In the genomic region with DNA sequence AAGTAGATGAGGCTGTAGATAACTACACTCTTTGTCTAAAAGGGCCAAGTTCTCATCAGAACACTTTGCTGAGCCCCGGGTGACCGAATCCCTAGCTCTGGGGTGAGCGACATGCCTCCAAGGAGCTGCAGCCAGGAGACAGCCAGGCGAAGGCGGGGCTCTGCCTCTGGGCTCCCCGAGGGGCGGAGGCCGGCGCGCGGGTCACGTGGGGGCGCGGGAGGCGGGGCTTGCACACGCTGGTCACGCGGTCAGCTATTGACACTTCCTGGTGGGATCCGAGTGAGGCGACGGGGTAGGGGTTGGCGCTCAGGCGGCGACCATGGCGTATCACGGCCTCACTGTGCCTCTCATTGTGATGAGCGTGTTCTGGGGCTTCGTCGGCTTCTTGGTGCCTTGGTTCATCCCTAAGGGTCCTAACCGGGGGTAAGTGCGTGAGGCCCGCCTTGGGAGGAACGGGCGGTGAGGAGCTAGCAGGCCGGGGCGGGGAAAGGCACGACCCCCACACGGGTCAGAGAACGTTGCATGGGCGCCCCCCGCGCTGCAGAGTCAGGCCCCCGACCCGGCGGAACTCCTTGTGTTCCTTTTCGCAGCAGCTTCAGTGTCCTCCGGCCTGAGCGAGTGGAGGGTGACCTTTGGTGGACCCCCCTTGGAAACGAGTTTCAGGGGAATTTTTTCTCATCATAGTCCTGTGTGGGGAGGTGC, we compare ENCODE assay signal across 1 cellular context.
TF ChIP-seq lines count a peak whose summit lies in the region.

A gene (plus strand): TSS at position 230 of the 702 bp plus-strand sequence. CDS start 90 bp downstream, at position 320.

TF ChIP-seq in GM12878, 131 proteins besides CTCF, POLR2A, EP300 and RAD21 (continued from another document):
- TF ChIP-seq, protein P1, sequence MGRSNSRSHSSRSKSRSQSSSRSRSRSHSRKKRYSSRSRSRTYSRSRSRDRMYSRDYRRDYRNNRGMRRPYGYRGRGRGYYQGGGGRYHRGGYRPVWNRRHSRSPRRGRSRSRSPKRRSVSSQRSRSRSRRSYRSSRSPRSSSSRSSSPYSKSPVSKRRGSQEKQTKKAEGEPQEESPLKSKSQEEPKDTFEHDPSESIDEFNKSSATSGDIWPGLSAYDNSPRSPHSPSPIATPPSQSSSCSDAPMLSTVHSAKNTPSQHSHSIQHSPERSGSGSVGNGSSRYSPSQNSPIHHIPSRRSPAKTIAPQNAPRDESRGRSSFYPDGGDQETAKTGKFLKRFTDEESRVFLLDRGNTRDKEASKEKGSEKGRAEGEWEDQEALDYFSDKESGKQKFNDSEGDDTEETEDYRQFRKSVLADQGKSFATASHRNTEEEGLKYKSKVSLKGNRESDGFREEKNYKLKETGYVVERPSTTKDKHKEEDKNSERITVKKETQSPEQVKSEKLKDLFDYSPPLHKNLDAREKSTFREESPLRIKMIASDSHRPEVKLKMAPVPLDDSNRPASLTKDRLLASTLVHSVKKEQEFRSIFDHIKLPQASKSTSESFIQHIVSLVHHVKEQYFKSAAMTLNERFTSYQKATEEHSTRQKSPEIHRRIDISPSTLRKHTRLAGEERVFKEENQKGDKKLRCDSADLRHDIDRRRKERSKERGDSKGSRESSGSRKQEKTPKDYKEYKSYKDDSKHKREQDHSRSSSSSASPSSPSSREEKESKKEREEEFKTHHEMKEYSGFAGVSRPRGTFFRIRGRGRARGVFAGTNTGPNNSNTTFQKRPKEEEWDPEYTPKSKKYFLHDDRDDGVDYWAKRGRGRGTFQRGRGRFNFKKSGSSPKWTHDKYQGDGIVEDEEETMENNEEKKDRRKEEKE (IDR thresholded peaks at IDR 0.05), result no peak
- TF ChIP-seq GATAD2B (conservative IDR thresholded peaks at IDR 0.05; ENCODE audit: low read depth) (peak; percentile 77), YY1 (IDR thresholded peaks at IDR 0.05; ENCODE audit: low read depth, low read length) (peak; percentile 70; the same call in 1 of the 2 replicates), MXI1 (IDR thresholded peaks at IDR 0.05; ENCODE audit: low read depth, low read length) (peak; percentile 22; the same call in 1 of the 2 replicates), MYC (IDR thresholded peaks at IDR 0.05; ENCODE audit: insufficient read depth, insufficient read length, insufficient replicate concordance, low read length, severe bottlenecking) (peak; percentile 84), IKZF1 (conservative IDR thresholded peaks at IDR 0.05) (peak; percentile 63; the same call in 1 of the 2 replicates), ASH2L (IDR thresholded peaks at IDR 0.05; ENCODE audit: borderline replicate concordance, low read depth) (no peak), IKZF2 (IDR thresholded peaks at IDR 0.05) (peak in 1 of 2 experiments; percentile 11; a peak in 1 of 4 replicates), TARDBP (IDR thresholded peaks at IDR 0.05; ENCODE audit: borderline replicate concordance) (no peak), RB1 (IDR thresholded peaks at IDR 0.05; ENCODE audit: borderline replicate concordance) (0 out of 2 replicates have a peak, but pooled peaks have one; percentile 65), CREB1 (IDR thresholded peaks at IDR 0.05; ENCODE audit: low read depth) (0 out of 2 replicates have a peak, but pooled peaks have one; percentile 62), RELA (IDR thresholded peaks at IDR 0.05; ENCODE audit: borderline replicate concordance, partially characterized antibody) (peak; percentile 59), SPI1 (IDR thresholded peaks at IDR 0.05; ENCODE audit: borderline replicate concordance, insufficient read depth, low read depth, low read length) (0 out of 2 replicates have a peak, but pooled peaks have one; percentile 22), BACH1 (IDR thresholded peaks at IDR 0.05; ENCODE audit: borderline replicate concordance) (peak; percentile 54; the same call in 1 of the 2 replicates), ZZZ3 (IDR thresholded peaks at IDR 0.05; ENCODE audit: control insufficient read depth, insufficient read length, low read depth) (no peak)
- TF ChIP-seq, protein P2, sequence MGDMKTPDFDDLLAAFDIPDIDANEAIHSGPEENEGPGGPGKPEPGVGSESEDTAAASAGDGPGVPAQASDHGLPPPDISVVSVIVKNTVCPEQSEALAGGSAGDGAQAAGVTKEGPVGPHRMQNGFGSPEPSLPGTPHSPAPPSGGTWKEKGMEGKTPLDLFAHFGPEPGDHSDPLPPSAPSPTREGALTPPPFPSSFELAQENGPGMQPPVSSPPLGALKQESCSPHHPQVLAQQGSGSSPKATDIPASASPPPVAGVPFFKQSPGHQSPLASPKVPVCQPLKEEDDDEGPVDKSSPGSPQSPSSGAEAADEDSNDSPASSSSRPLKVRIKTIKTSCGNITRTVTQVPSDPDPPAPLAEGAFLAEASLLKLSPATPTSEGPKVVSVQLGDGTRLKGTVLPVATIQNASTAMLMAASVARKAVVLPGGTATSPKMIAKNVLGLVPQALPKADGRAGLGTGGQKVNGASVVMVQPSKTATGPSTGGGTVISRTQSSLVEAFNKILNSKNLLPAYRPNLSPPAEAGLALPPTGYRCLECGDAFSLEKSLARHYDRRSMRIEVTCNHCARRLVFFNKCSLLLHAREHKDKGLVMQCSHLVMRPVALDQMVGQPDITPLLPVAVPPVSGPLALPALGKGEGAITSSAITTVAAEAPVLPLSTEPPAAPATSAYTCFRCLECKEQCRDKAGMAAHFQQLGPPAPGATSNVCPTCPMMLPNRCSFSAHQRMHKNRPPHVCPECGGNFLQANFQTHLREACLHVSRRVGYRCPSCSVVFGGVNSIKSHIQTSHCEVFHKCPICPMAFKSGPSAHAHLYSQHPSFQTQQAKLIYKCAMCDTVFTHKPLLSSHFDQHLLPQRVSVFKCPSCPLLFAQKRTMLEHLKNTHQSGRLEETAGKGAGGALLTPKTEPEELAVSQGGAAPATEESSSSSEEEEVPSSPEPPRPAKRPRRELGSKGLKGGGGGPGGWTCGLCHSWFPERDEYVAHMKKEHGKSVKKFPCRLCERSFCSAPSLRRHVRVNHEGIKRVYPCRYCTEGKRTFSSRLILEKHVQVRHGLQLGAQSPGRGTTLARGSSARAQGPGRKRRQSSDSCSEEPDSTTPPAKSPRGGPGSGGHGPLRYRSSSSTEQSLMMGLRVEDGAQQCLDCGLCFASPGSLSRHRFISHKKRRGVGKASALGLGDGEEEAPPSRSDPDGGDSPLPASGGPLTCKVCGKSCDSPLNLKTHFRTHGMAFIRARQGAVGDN (IDR thresholded peaks at IDR 0.05), result 0 out of 2 replicates have a peak, but pooled peaks have one; percentile 61
- TF ChIP-seq, protein P3, sequence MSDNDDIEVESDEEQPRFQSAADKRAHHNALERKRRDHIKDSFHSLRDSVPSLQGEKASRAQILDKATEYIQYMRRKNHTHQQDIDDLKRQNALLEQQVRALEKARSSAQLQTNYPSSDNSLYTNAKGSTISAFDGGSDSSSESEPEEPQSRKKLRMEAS (IDR thresholded peaks at IDR 0.05; ENCODE audit: low read depth, low read length), result peak; percentile 99
- TF ChIP-seq, protein P4, sequence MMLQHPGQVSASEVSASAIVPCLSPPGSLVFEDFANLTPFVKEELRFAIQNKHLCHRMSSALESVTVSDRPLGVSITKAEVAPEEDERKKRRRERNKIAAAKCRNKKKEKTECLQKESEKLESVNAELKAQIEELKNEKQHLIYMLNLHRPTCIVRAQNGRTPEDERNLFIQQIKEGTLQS (IDR thresholded peaks at IDR 0.05; ENCODE audit: borderline replicate concordance, extremely low read depth, low read depth, low read length), result peak; percentile 95
- TF ChIP-seq, protein P5, sequence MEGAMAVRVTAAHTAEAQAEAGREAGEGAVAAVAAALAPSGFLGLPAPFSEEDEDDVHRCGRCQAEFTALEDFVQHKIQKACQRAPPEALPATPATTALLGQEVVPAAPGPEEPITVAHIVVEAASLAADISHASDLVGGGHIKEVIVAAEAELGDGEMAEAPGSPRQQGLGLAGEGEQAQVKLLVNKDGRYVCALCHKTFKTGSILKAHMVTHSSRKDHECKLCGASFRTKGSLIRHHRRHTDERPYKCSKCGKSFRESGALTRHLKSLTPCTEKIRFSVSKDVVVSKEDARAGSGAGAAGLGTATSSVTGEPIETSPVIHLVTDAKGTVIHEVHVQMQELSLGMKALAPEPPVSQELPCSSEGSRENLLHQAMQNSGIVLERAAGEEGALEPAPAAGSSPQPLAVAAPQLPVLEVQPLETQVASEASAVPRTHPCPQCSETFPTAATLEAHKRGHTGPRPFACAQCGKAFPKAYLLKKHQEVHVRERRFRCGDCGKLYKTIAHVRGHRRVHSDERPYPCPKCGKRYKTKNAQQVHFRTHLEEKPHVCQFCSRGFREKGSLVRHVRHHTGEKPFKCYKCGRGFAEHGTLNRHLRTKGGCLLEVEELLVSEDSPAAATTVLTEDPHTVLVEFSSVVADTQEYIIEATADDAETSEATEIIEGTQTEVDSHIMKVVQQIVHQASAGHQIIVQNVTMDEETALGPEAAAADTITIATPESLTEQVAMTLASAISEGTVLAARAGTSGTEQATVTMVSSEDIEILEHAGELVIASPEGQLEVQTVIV (IDR thresholded peaks at IDR 0.05; ENCODE audit: borderline replicate concordance, partially characterized antibody), result peak; percentile 55
